ENCODE assay signal across 17 cellular contexts in genomic region chr5:125325488-125325887, GRCh38.
DNase-seq lines count a peak whose midpoint lies in the region; ATAC-seq, FAIRE-seq and TF ChIP-seq lines count a peak whose summit lies in the region.
"Had no signal": no experiment of that assay in that cellular context is flagged by ENCODE, and none has a peak within 500 bp of the region (broad histone marks: within the 10 kb centered on the region; RNA-seq: fewer than 3 reads in every experiment).

No MANE protein-coding gene starts in this region.

- H3K36me3 ChIP-seq in endocrine pancreas (ENCODE audit: control insufficient read depth, insufficient read depth, low read length) (no peaks in the 10 kb centered on the region), neural progenitor cell (no peaks in the 10 kb centered on the region)

- TF ChIP-seq CTCF in neural progenitor cell (IDR thresholded peaks at IDR 0.05) (no peak), foreskin keratinocyte (conservative IDR thresholded peaks at IDR 0.05) (no peak)

- H4K20me1 ChIP-seq in neural progenitor cell (ENCODE audit: low read depth): no peaks in the 10 kb centered on the region

- no peak overlapping the region for H3K4me3 Mint-ChIP-seq in neural progenitor cell
- H3K4me3 Mint-ChIP-seq: CD8-positive, alpha-beta memory T cell; HFFc6 had no signal

- H3K79me2 ChIP-seq in neural progenitor cell (ENCODE audit: low read depth): no peaks in the 10 kb centered on the region

- no peak for DNase-seq in H54 (ENCODE audit: insufficient read length, low spot score)
- no peak for DNase-seq in neural progenitor cell (ENCODE audit: low spot score)
- no peak for DNase-seq in foreskin keratinocyte
- no peak for DNase-seq in hepatic stellate cell (ENCODE audit: low spot score)
- DNase-seq: AML-193; CD8-positive, alpha-beta memory T cell; GF-D8; H7; Kasumi-1 had no signal

- no peak overlapping the region for H3K9ac ChIP-seq in endocrine pancreas (ENCODE audit: control insufficient read depth, insufficient read depth, low read length)
- H3K9ac ChIP-seq in neural progenitor cell: no peak overlapping the region

- peak overlapping the region; percentile 23 for H2AFZ ChIP-seq in neural progenitor cell (replicated peaks)

- H3K4me1 ChIP-seq in endocrine pancreas (ENCODE audit: control insufficient read depth, insufficient read depth, low read length): peaks cover 7% of the 10 kb centered on the region
- peaks cover 29% of the 10 kb centered on the region for H3K4me1 ChIP-seq in neural progenitor cell
- H3K4me1 ChIP-seq in foreskin keratinocyte: peaks cover 9% of the 10 kb centered on the region

- H3K27ac Mint-ChIP-seq in neural progenitor cell: no peak overlapping the region
- H3K27ac Mint-ChIP-seq: CD8-positive, alpha-beta memory T cell; HFFc6 had no signal

- ATAC-seq in SK-N-SH treated with all-trans-retinoic acid at 6 μM for 48 hours (peak; percentile 28; the same call in 1 of the 3 replicates), GM19351 (IDR thresholded peaks at IDR 0.05; ENCODE audit: unreplicated experiment) (no peak), foreskin keratinocyte (no peak)
- ATAC-seq: K562 had no signal

- H3K27ac ChIP-seq in neural progenitor cell (no peak overlapping the region), foreskin keratinocyte (no peak overlapping the region)
- H3K27ac ChIP-seq: C4-2B had no signal

- peaks cover 14% of the 10 kb centered on the region for H3K9me3 Mint-ChIP-seq in neural progenitor cell
- H3K9me3 Mint-ChIP-seq: HFFc6 had no signal

- no peaks in the 10 kb centered on the region for H3F3A ChIP-seq in neural progenitor cell (ENCODE audit: low read depth)

- peaks cover 13% of the 10 kb centered on the region for H3K4me1 Mint-ChIP-seq in neural progenitor cell
- H3K4me1 Mint-ChIP-seq: CD8-positive, alpha-beta memory T cell had no signal

- H3K27me3 Mint-ChIP-seq in neural progenitor cell (ENCODE audit: insufficient read depth, low read depth): no peaks in the 10 kb centered on the region
- H3K27me3 Mint-ChIP-seq: CD8-positive, alpha-beta memory T cell had no signal

- FAIRE-seq in H54 (lab: Jason Lieb, UNC): peak; percentile 48
- FAIRE-seq: GM12891, HTR-8/SVneo, K562 had no signal

- H3K27me3 ChIP-seq in endocrine pancreas (ENCODE audit: control insufficient read depth, insufficient read depth, low read length): no peaks in the 10 kb centered on the region
- no peaks in the 10 kb centered on the region for H3K27me3 ChIP-seq in neural progenitor cell
- no peaks in the 10 kb centered on the region for H3K27me3 ChIP-seq in foreskin keratinocyte

- H3K4me2 ChIP-seq in neural progenitor cell: no peak overlapping the region

- TF ChIP-seq POLR2A in H54 (IDR thresholded peaks at IDR 0.05; ENCODE audit: low read depth, low read length): no peak

- H3K4me3 ChIP-seq in endocrine pancreas (ENCODE audit: control insufficient read depth, insufficient read depth, low read length) (peak overlapping the region; percentile 42), neural progenitor cell (no peak overlapping the region)
- H3K4me3 ChIP-seq: K562 had no signal

- H3K36me3 Mint-ChIP-seq in neural progenitor cell: peaks cover 4% of the 10 kb centered on the region
- H3K36me3 Mint-ChIP-seq: CD8-positive, alpha-beta memory T cell had no signal

- H3K9me3 ChIP-seq in endocrine pancreas (ENCODE audit: control insufficient read depth, low read length) (no peaks in the 10 kb centered on the region), neural progenitor cell (ENCODE audit: low read depth) (no peaks in the 10 kb centered on the region)

TF ChIP-seq in SK-N-SH treated with all-trans-retinoic acid at 6 μM for 48 hours, 23 proteins besides CTCF, POLR2A, EP300 and RAD21:
- TF ChIP-seq, protein P1, sequence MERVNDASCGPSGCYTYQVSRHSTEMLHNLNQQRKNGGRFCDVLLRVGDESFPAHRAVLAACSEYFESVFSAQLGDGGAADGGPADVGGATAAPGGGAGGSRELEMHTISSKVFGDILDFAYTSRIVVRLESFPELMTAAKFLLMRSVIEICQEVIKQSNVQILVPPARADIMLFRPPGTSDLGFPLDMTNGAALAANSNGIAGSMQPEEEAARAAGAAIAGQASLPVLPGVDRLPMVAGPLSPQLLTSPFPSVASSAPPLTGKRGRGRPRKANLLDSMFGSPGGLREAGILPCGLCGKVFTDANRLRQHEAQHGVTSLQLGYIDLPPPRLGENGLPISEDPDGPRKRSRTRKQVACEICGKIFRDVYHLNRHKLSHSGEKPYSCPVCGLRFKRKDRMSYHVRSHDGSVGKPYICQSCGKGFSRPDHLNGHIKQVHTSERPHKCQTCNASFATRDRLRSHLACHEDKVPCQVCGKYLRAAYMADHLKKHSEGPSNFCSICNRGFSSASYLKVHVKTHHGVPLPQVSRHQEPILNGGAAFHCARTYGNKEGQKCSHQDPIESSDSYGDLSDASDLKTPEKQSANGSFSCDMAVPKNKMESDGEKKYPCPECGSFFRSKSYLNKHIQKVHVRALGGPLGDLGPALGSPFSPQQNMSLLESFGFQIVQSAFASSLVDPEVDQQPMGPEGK (CRISPR knock-in tag; IDR thresholded peaks at IDR 0.05; ENCODE audit: borderline replicate concordance): no peak
- TF ChIP-seq SNAI2 (CRISPR knock-in tag; IDR thresholded peaks at IDR 0.05): no peak
- TF ChIP-seq ZNF8 (CRISPR knock-in tag; IDR thresholded peaks at IDR 0.05): no peak
- no peak for TF ChIP-seq ISL1 (CRISPR knock-in tag; IDR thresholded peaks at IDR 0.05)
- TF ChIP-seq BACH2 (CRISPR knock-in tag; IDR thresholded peaks at IDR 0.05; ENCODE audit: borderline replicate concordance): no peak
- no peak for TF ChIP-seq ZFP3 (CRISPR knock-in tag; IDR thresholded peaks at IDR 0.05)
- TF ChIP-seq ZNF70 (CRISPR knock-in tag; IDR thresholded peaks at IDR 0.05): no peak
- no peak for TF ChIP-seq ZNF565 (CRISPR knock-in tag; conservative IDR thresholded peaks at IDR 0.05; ENCODE audit: low read depth)
- no peak for TF ChIP-seq ZC3H10 (CRISPR knock-in tag; IDR thresholded peaks at IDR 0.05)
- TF ChIP-seq RARB (CRISPR knock-in tag; IDR thresholded peaks at IDR 0.05): no peak
- TF ChIP-seq GLIS3 (CRISPR knock-in tag; IDR thresholded peaks at IDR 0.05): no peak
- no peak for TF ChIP-seq PPARA (CRISPR knock-in tag; IDR thresholded peaks at IDR 0.05; ENCODE audit: borderline replicate concordance)
- TF ChIP-seq TOX (CRISPR knock-in tag; IDR thresholded peaks at IDR 0.05; ENCODE audit: borderline replicate concordance): no peak
